In genomic region chr2:73887596-73888353, GRCh38 we compare ENCODE assay signal across 3 cellular contexts. TPM values are rescaled to one million over a fixed set of nuclear protein-coding genes. Genes with fewer than 3 reads are reported as not detected.
"Had no signal": no experiment of that assay in that cellular context is flagged by ENCODE, and none has a peak within 500 bp of the region (broad histone marks: within the 10 kb centered on the region; RNA-seq: fewer than 3 reads in every experiment).

No MANE protein-coding gene starts in this region.

RNA-seq across cellular contexts. Expression of gene ACTG2, which starts 5.0 kb away (rescaled TPM):
- total RNA-seq: dermis blood vessel endothelial cell, natural killer cell had no signal
- polyA plus RNA-seq: immature natural killer cell had no signal
